Comparison of ENCODE assay signal across 21 cellular contexts in the genomic region with DNA sequence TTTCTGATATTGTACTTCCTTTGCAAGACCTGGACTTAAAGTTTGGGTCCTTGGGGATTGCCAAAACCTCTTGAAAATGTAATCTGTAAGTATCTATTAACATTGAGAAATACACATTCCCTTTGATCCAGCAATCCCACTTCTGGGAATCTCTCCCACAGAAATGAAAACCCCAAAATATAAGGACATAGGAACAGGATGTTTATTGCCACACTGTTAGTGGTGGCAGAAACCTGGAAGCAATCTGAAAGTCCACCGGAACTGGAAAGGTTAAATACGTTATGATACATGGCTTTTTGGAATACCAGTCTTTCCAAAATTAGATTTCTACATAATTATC.
"Had no signal": no experiment of that assay in that cellular context is flagged by ENCODE, and none has a peak within 500 bp of the region (broad histone marks: within the 10 kb centered on the region; RNA-seq: fewer than 3 reads in every experiment).

No MANE protein-coding gene starts in this region.

- H3K27ac ChIP-seq: brain microvascular endothelial cell, cardiac muscle cell, Peyer's patch, RWPE1, SJCRH30, VCaP had no signal

- H3K27me3 ChIP-seq: brain microvascular endothelial cell, cardiac muscle cell, Peyer's patch, SJCRH30 had no signal

- ATAC-seq: activated CD4-positive, alpha-beta T cell treated with anti-CD3 and anti-CD28 coated beads for 36 hours; activated T-helper 17 cell treated with anti-CD3 and anti-CD28 coated beads, Interleukin-2, amount 50 U/mL, for 72 hours had no signal

- H3K9me3 ChIP-seq: Peyer's patch, SJCRH30, SK-N-SH had no signal

- H3K4me3 ChIP-seq: cardiac muscle cell, Peyer's patch, SJCRH30 had no signal

- H3K36me3 ChIP-seq: brain microvascular endothelial cell, cardiac muscle cell, Peyer's patch, SJCRH30 had no signal

- DNase-seq: activated CD4-positive, alpha-beta memory T cell treated with anti-CD3 and anti-CD28 coated beads, Interleukin-2, amount 10 ng/mL, durations not matched to agents 7 days and 5 days; activated CD4-positive, alpha-beta T cell treated with anti-CD3 and anti-CD28 coated beads for 36 hours; activated CD4-positive, alpha-beta T cell treated with anti-CD3 and anti-CD28 coated beads, Interleukin-2, amount 50 U/mL, for 1 hour; activated gamma-delta T cell; activated naive CD4-positive, alpha-beta T cell treated with anti-CD3 and anti-CD28 coated beads for 36 hours; activated T-cell treated with anti-CD3 and anti-CD28 coated beads for 4 hours; activated T-cell treated with anti-CD3 and anti-CD28 coated beads, Interleukin-2, amount 50 U/mL, for 48 hours; brain microvascular endothelial cell; KG1; NCI-H1930; NCI-H2227 treated with DMSO at 0.1 percent for 48 hours; NCI-H526; Peyer's patch; Right ventricle myocardium superior; SK-N-SH; T-helper 1 cell had no signal
